In the genomic region with DNA sequence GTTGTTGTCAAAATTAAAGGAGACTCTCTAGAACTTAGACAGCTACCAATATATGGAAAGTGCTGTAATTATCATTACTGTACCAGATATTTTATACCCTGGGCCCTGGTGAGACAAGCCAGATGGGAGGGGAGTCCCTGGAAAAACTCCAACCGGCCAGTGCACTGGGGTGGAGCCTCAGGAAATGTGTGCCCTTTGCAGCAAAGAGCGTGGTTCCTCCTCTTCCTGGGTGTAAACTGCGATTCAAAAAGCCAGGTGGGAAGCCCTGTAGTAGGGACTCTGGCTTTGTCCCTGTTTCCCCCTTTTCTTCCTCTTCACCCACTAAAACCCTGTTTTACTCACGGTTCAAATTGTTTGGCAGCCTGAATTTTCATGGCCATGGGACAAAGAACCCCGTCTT, we compare ENCODE assay signal across 1 cellular context.
TF ChIP-seq lines count a peak whose summit lies in the region.

No MANE protein-coding gene starts in this region.

TF ChIP-seq in H1, 55 proteins besides CTCF, POLR2A, EP300 and RAD21:
- TF ChIP-seq EGR1 (IDR thresholded peaks at IDR 0.05; ENCODE audit: borderline replicate concordance, low read depth, low read length) (no peak), TBP (IDR thresholded peaks at IDR 0.05; ENCODE audit: low read depth, low read length) (0 out of 2 replicates have a peak, but pooled peaks have one; percentile 38), CBX5 (IDR thresholded peaks at IDR 0.05; ENCODE audit: low read depth, low read length) (no peak), TAF1 (IDR thresholded peaks at IDR 0.05; ENCODE audit: low read depth, low read length) (no peak)
- TF ChIP-seq, protein P1, sequence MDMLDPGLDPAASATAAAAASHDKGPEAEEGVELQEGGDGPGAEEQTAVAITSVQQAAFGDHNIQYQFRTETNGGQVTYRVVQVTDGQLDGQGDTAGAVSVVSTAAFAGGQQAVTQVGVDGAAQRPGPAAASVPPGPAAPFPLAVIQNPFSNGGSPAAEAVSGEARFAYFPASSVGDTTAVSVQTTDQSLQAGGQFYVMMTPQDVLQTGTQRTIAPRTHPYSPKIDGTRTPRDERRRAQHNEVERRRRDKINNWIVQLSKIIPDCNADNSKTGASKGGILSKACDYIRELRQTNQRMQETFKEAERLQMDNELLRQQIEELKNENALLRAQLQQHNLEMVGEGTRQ (IDR thresholded peaks at IDR 0.05; ENCODE audit: low read length) = no peak
